Comparison of ENCODE assay signal across 8 cellular contexts in genomic region chr3:133506215-133506901, GRCh38.
DNase-seq lines count a peak whose midpoint lies in the region; ATAC-seq and TF ChIP-seq lines count a peak whose summit lies in the region.

No MANE protein-coding gene starts in this region.

- H4K20me1 ChIP-seq in OCI-LY3 (ENCODE audit: insufficient read depth, low read length): no peaks in the 10 kb centered on the region

- no peaks in the 10 kb centered on the region for H3K9me3 Mint-ChIP-seq in MCF 10A (ENCODE audit: unreplicated experiment)

- no peaks in the 10 kb centered on the region for H3K36me3 Mint-ChIP-seq in MCF 10A (ENCODE audit: insufficient read depth, unreplicated experiment)

- peak overlapping the region; percentile 69 for H3K4me2 ChIP-seq in OCI-LY3 (ENCODE audit: low read length)

- POLR2A ChIA-PET in MCF 10A (lab: Yijun Ruan, JAX): no interaction called here

- peaks cover 19% of the 10 kb centered on the region for H3K4me1 ChIP-seq in OCI-LY3 (ENCODE audit: low read length)
- peaks cover 0 to 10% (median 6%) of the 10 kb centered on the region in 5 donors for H3K4me1 ChIP-seq in subcutaneous abdominal adipose tissue (ENCODE audit: control insufficient read depth in 5 of 5, insufficient read depth in 5 of 5, low read length in 5 of 5)

- no peaks in the 10 kb centered on the region for H3K4me1 Mint-ChIP-seq in MCF 10A (ENCODE audit: insufficient read depth, unreplicated experiment)

- H3K36me3 ChIP-seq in OCI-LY3 (replicated peaks; ENCODE audit: low read depth, low read length) (no peaks in the 10 kb centered on the region), subcutaneous abdominal adipose tissue (ENCODE audit: control insufficient read depth in 5 of 5, insufficient read depth in 5 of 5, low read length in 5 of 5) (no peaks in the 10 kb centered on the region)

- no peak overlapping the region for H3K27ac Mint-ChIP-seq in MCF 10A (ENCODE audit: low read depth, unreplicated experiment)

- peak; percentile 76 for DNase-seq in foreskin melanocyte
- no peak for DNase-seq in MCF 10A (ENCODE audit: unreplicated experiment)
- no peak for DNase-seq in NCI-H146 (lab: John Stamatoyannopoulos, UW)
- DNase-seq in activated gamma-delta T cell treated with Interleukin-2 at 50 U/mL for 16 hours: no peak

- H3K27ac ChIP-seq in OCI-LY3 (ENCODE audit: low read length): peak overlapping the region; percentile 43
- H3K27ac ChIP-seq in subcutaneous abdominal adipose tissue (ENCODE audit: low read depth, low read length): no peak overlapping the region

- H3K79me2 ChIP-seq in OCI-LY3 (ENCODE audit: low read length): no peaks in the 10 kb centered on the region

- CTCF ChIA-PET in MCF 10A (lab: Yijun Ruan, JAX): no interaction called here

- H3K9ac ChIP-seq in OCI-LY3 (ENCODE audit: low read length) (peak overlapping the region; percentile 51), subcutaneous abdominal adipose tissue (ENCODE audit: low read length in 5 of 5) (peak overlapping the region in 2 of 5 donors; percentile 11 to 25)

- intact Hi-C loops in MCF 10A (cut with micrococcal nuclease): no loop called here

- H3K4me3 ChIP-seq in OCI-LY3 (ENCODE audit: low read length) (peak overlapping the region; percentile 55), subcutaneous abdominal adipose tissue (ENCODE audit: low read depth in 1 of 5, low read length in 5 of 5) (peak overlapping the region in 4 of 5 donors; percentile 5 to 45 (median 23))

- BruUV-seq in MCF 10A (replicated peaks; lab: Mats Ljungman, UMichigan): no TSS peak

- H3K9me3 ChIP-seq in OCI-LY3 (ENCODE audit: insufficient read depth, low read length): no peaks in the 10 kb centered on the region
- H3K9me3 ChIP-seq in subcutaneous abdominal adipose tissue (ENCODE audit: control insufficient read depth in 5 of 5, low read length in 5 of 5): no peaks in the 10 kb centered on the region

- H3K4me3 Mint-ChIP-seq in MCF 10A (ENCODE audit: unreplicated experiment): no peak overlapping the region

- H2AFZ ChIP-seq in OCI-LY3 (ENCODE audit: low read depth, low read length): peak overlapping the region; percentile 88

- peaks cover 3% of the 10 kb centered on the region for H3K27me3 Mint-ChIP-seq in MCF 10A (ENCODE audit: insufficient read depth, unreplicated experiment)

- ATAC-seq in GM18861 (IDR thresholded peaks at IDR 0.05; ENCODE audit: unreplicated experiment): peak; percentile 97
- ATAC-seq in HG02571 (IDR thresholded peaks at IDR 0.05; ENCODE audit: unreplicated experiment): peak; percentile 94

- TF ChIP-seq CTCF in OCI-LY3 (IDR thresholded peaks at IDR 0.05; ENCODE audit: low read depth, low read length) (no peak), MCF 10A (IDR thresholded peaks at IDR 0.05; ENCODE audit: unreplicated experiment) (no peak)

- H3K27me3 ChIP-seq in OCI-LY3 (ENCODE audit: low read depth, low read length) (no peaks in the 10 kb centered on the region), subcutaneous abdominal adipose tissue (ENCODE audit: control insufficient read depth in 5 of 5, insufficient read depth in 4 of 5, low read length in 5 of 5) (no peaks in the 10 kb centered on the region)
